10 cellular contexts compared by ENCODE assay signal in genomic region chr5:159458217-159458711, GRCh38.
DNase-seq lines count a peak whose midpoint lies in the region; ATAC-seq and TF ChIP-seq lines count a peak whose summit lies in the region.
"Had no signal": no experiment of that assay in that cellular context is flagged by ENCODE, and none has a peak within 500 bp of the region (broad histone marks: within the 10 kb centered on the region; RNA-seq: fewer than 3 reads in every experiment).

No MANE protein-coding gene starts in this region.

- no peak overlapping the region for H3K56ac ChIP-seq in H9 (ENCODE audit: insufficient read length, low read depth, low read length)

- H3K23me2 ChIP-seq in H9 (ENCODE audit: insufficient read length, low read depth, low read length, poor library complexity, severe bottlenecking) = no peaks in the 10 kb centered on the region

- H3K27ac ChIP-seq in BLaER1 (no peak overlapping the region), Karpas-422 (ENCODE audit: low read length) (no peak overlapping the region), H9 (ENCODE audit: insufficient read length, low read depth, low read length) (no peak overlapping the region)
- H3K27ac ChIP-seq: hepatocyte, thyroid gland had no signal

- peak; percentile 58 for ATAC-seq in GM18907 (IDR thresholded peaks at IDR 0.05; ENCODE audit: unreplicated experiment)
- peak; percentile 42 for ATAC-seq in HG02970 (IDR thresholded peaks at IDR 0.05; ENCODE audit: low FRiP score, unreplicated experiment)
- peak; percentile 34 for ATAC-seq in activated CD8-positive, alpha-beta memory T cell treated with anti-CD3 and anti-CD28 coated beads, Interleukin-2, amount 10 ng/mL, durations not matched to agents 7 days and 5 days

- WGBS in H9 (ENCODE audit: extremely low coverage, insufficient read length, low lambda C conversion rate) = no CpG with 5 or more reads among the region's 4 CpGs

- H3K36me3 ChIP-seq in BLaER1 (no peaks in the 10 kb centered on the region), Karpas-422 (ENCODE audit: insufficient read depth, low read length) (no peaks in the 10 kb centered on the region)
- H3K36me3 ChIP-seq: thyroid gland had no signal

- H3K27ac Mint-ChIP-seq in activated CD8-positive, alpha-beta memory T cell treated with anti-CD3 and anti-CD28 coated beads, Interleukin-2, amount 10 ng/mL, durations not matched to agents 7 days and 5 days = no peak overlapping the region
- no peak overlapping the region for H3K27ac Mint-ChIP-seq in H9

- H3K4me3 ChIP-seq in BLaER1 = no peak overlapping the region
- H3K4me3 ChIP-seq in Karpas-422 (ENCODE audit: low read length) = no peak overlapping the region
- H3K4me3 ChIP-seq: hepatocyte, thyroid gland had no signal

- DNase-seq in activated CD8-positive, alpha-beta memory T cell treated with anti-CD3 and anti-CD28 coated beads, Interleukin-2, amount 10 ng/mL, durations not matched to agents 7 days and 5 days = peak; percentile 49
- DNase-seq in SK-N-DZ (ENCODE audit: low spot score) (no peak), Karpas-422 (no peak), H9 (no peak), NCI-H2107 treated with DMSO at 0.1 percent for 48 hours (lab: John Stamatoyannopoulos, UW; ENCODE audit: unreplicated experiment) (no peak)
- DNase-seq: thyroid gland had no signal

- peaks cover 74% of the 10 kb centered on the region for H3K27me3 Mint-ChIP-seq in activated CD8-positive, alpha-beta memory T cell treated with anti-CD3 and anti-CD28 coated beads, Interleukin-2, amount 10 ng/mL, durations not matched to agents 7 days and 5 days
- no peaks in the 10 kb centered on the region; the same call in none of the 2 replicates for H3K27me3 Mint-ChIP-seq in H9 (ENCODE audit: low read depth)

- H3K9me2 ChIP-seq in Karpas-422 (replicated peaks; ENCODE audit: insufficient read depth, low read length) = no peaks in the 10 kb centered on the region

- H3K4me2 ChIP-seq in BLaER1 = peak overlapping the region; percentile 85
- H3K4me2 ChIP-seq in Karpas-422 (ENCODE audit: low read depth, low read length, poor library complexity, severe bottlenecking) = no peak overlapping the region
- no peak overlapping the region for H3K4me2 ChIP-seq in H9 (ENCODE audit: insufficient read depth, insufficient read length, low read length)
- H3K4me2 ChIP-seq: hepatocyte had no signal

- H4K8ac ChIP-seq in H9 (replicated peaks; ENCODE audit: insufficient read length, low read depth, low read length) = no peak overlapping the region

- no peak overlapping the region for H3K18ac ChIP-seq in H9 (ENCODE audit: insufficient read length, low read depth, low read length)

- no peak overlapping the region for H3K4me3 Mint-ChIP-seq in activated CD8-positive, alpha-beta memory T cell treated with anti-CD3 and anti-CD28 coated beads, Interleukin-2, amount 10 ng/mL, durations not matched to agents 7 days and 5 days
- no peak overlapping the region for H3K4me3 Mint-ChIP-seq in H9

- no peak overlapping the region for H3K9ac ChIP-seq in BLaER1
- no peak overlapping the region for H3K9ac ChIP-seq in Karpas-422 (ENCODE audit: low read length)
- H3K9ac ChIP-seq in H9 (ENCODE audit: extremely low read depth, insufficient read length, low read length) = no peak overlapping the region

- H4K91ac ChIP-seq in H9 (ENCODE audit: insufficient read length, low read depth, low read length) = no peak overlapping the region

- H3K4ac ChIP-seq in H9 (ENCODE audit: low read depth, low read length) = no peak overlapping the region

- no peak overlapping the region for H2BK20ac ChIP-seq in H9 (ENCODE audit: low read depth, low read length, poor library complexity, severe bottlenecking)

- H2AK5ac ChIP-seq in H9 (ENCODE audit: insufficient read length, low read length) = no peak overlapping the region

- H2BK5ac ChIP-seq in H9 (ENCODE audit: insufficient read length, low read length) = no peak overlapping the region

- H3K79me2 ChIP-seq in Karpas-422 (ENCODE audit: low read length) (no peaks in the 10 kb centered on the region), H9 (ENCODE audit: insufficient read depth, low read length) (no peaks in the 10 kb centered on the region)
- H3K79me2 ChIP-seq: hepatocyte had no signal

- no peak overlapping the region for H2BK120ac ChIP-seq in H9 (ENCODE audit: low read depth, low read length, poor library complexity, severe bottlenecking)

- H3K27me3 ChIP-seq in BLaER1 (no peaks in the 10 kb centered on the region), Karpas-422 (ENCODE audit: low read length) (no peaks in the 10 kb centered on the region), H9 (ENCODE audit: insufficient read depth, low read length) (no peaks in the 10 kb centered on the region)
- H3K27me3 ChIP-seq: hepatocyte, thyroid gland had no signal

- H2AFZ ChIP-seq in Karpas-422 (ENCODE audit: low read length) = no peak overlapping the region
- H2AFZ ChIP-seq in H9 (ENCODE audit: low read length) = no peak overlapping the region
- H2AFZ ChIP-seq: hepatocyte had no signal

- H3K4me1 ChIP-seq in BLaER1 = peaks cover 52% of the 10 kb centered on the region
- no peaks in the 10 kb centered on the region for H3K4me1 ChIP-seq in Karpas-422 (ENCODE audit: low read length)
- no peaks in the 10 kb centered on the region for H3K4me1 ChIP-seq in H9 (ENCODE audit: insufficient read depth, low read length)

- TF ChIP-seq CTCF in H9 (conservative IDR thresholded peaks at IDR 0.05) = no peak

- H3K9me3 ChIP-seq in BLaER1 (no peaks in the 10 kb centered on the region), Karpas-422 (ENCODE audit: low read length) (no peaks in the 10 kb centered on the region), H9 (ENCODE audit: control insufficient read depth, low read depth, low read length) (no peaks in the 10 kb centered on the region)
- H3K9me3 ChIP-seq: thyroid gland had no signal

- no peak overlapping the region for H2BK12ac ChIP-seq in H9 (ENCODE audit: insufficient read length, low read depth, low read length)

- H3K9me3 Mint-ChIP-seq in activated CD8-positive, alpha-beta memory T cell treated with anti-CD3 and anti-CD28 coated beads, Interleukin-2, amount 10 ng/mL, durations not matched to agents 7 days and 5 days (ENCODE audit: low read depth) = no peaks in the 10 kb centered on the region
- H3K9me3 Mint-ChIP-seq in H9 = no peaks in the 10 kb centered on the region

- peaks cover 40% of the 10 kb centered on the region for H3K4me1 Mint-ChIP-seq in activated CD8-positive, alpha-beta memory T cell treated with anti-CD3 and anti-CD28 coated beads, Interleukin-2, amount 10 ng/mL, durations not matched to agents 7 days and 5 days
- H3K4me1 Mint-ChIP-seq in H9 = no peaks in the 10 kb centered on the region; a peak in 1 of 4 replicates

- no peaks in the 10 kb centered on the region for H3K79me1 ChIP-seq in H9 (ENCODE audit: insufficient read depth, low read depth, low read length, poor library complexity, severe bottlenecking)

- no peaks in the 10 kb centered on the region for H4K20me1 ChIP-seq in BLaER1
- no peaks in the 10 kb centered on the region for H4K20me1 ChIP-seq in Karpas-422 (ENCODE audit: insufficient read depth, low read depth, low read length)
- no peaks in the 10 kb centered on the region for H4K20me1 ChIP-seq in H9 (ENCODE audit: control insufficient read depth, insufficient read depth, insufficient read length)

- H3K23ac ChIP-seq in H9 (ENCODE audit: insufficient read length, low read depth, low read length) = no peak overlapping the region

- no peak overlapping the region for H3T11ph ChIP-seq in H9 (ENCODE audit: low read length)

- no peaks in the 10 kb centered on the region for H3K36me3 Mint-ChIP-seq in activated CD8-positive, alpha-beta memory T cell treated with anti-CD3 and anti-CD28 coated beads, Interleukin-2, amount 10 ng/mL, durations not matched to agents 7 days and 5 days
- no peaks in the 10 kb centered on the region for H3K36me3 Mint-ChIP-seq in H9 (ENCODE audit: insufficient read depth in 1 of 3, low read depth in 3 of 3)

- no peak overlapping the region for H4K5ac ChIP-seq in H9 (ENCODE audit: insufficient read length, low read depth, low read length)

- H3K14ac ChIP-seq in H9 (ENCODE audit: insufficient read depth, low read length) = no peak overlapping the region

- H2BK15ac ChIP-seq in H9 (ENCODE audit: low read depth, low read length) = no peak overlapping the region

- CTCF ChIA-PET in activated CD8-positive, alpha-beta memory T cell treated with anti-CD3 and anti-CD28 coated beads, Interleukin-2, amount 10 ng/mL, durations not matched to agents 7 days and 5 days (lab: Charles Lee) = interaction anchor here (1.0 kb wide), 1 partner anchor 57 kb away, joined by 3 read pairs; no protein-coding TSS in a partner anchor
